Comparison of ENCODE assay signal across 1 cellular context in the genomic region with DNA sequence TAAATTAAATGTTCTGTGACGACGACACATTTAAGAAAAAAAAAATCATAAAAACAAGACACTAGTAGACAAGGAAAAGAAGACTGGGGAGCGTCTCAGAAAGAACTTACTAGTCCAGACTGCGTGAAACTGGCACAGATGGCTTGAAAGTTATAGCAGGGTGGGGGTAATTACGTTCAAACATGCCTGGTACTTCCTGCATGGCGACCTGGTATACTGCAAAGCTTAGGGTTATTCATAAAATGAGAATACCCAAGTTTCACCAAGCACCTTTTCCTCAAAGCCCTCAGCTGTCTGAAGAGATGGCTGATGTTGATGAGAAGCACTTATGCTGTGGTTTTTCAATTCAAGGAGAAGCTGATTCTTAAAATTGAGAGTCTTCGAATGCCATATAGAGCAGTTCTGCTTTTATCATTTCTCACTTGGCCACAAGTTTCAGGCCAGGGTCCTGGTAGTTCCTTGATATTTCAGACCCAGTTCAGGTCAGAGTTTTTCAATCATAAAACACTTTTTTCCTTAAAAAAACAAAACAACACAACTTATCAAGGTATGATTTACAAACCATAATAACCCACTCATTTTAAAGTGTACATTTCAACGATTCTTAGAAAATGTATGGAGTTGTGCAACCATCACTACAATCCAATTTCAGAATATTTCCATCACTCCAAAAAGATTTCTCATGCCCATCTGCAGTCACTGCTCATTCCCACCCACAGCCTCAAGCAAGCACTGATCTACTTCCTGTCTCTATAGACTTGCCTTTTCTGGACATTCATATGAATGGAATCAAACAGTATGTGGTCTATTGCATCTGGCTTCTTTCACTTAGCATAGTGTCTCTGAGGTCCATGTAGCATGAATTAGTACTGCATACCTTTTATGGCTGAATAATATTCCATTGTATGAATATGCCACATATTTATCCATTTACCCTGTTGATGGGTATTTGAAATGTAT.
A peak's percentile ranks its signal among the peaks of the same experiment; 100 is the strongest.
TF ChIP-seq lines count a peak whose summit lies in the region.

No MANE protein-coding gene starts in this region.

TF ChIP-seq in GM12878, 131 proteins besides CTCF, POLR2A, EP300 and RAD21:
- peak in 1 of 2 experiments; percentile 46; a peak in 1 of 4 replicates for TF ChIP-seq SRF (IDR thresholded peaks at IDR 0.05; ENCODE audit: low read depth in 2 of 2, low read length in 2 of 2)
- TF ChIP-seq STAT3 (IDR thresholded peaks at IDR 0.05; ENCODE audit: low read depth, low read length) = no peak
- no peak for TF ChIP-seq RB1 (IDR thresholded peaks at IDR 0.05; ENCODE audit: borderline replicate concordance)
- no peak for TF ChIP-seq BACH1 (IDR thresholded peaks at IDR 0.05; ENCODE audit: borderline replicate concordance)
- no peak for TF ChIP-seq IKZF1 (conservative IDR thresholded peaks at IDR 0.05)
